Comparison of ENCODE assay signal across 8 cellular contexts in genomic region chr6:30357678-30358339, GRCh38. TPM values are rescaled to one million over a fixed set of nuclear protein-coding genes. Genes with fewer than 3 reads are reported as not detected.
DNase-seq lines count a peak whose midpoint lies in the region; ATAC-seq and TF ChIP-seq lines count a peak whose summit lies in the region.

No MANE protein-coding gene starts in this region.

- peaks cover 6% of the 10 kb centered on the region for H3K4me1 Mint-ChIP-seq in activated CD4-positive, alpha-beta memory T cell treated with anti-CD3 and anti-CD28 coated beads, Interleukin-2, amount 10 ng/mL, durations not matched to agents 7 days and 5 days
- H3K4me1 Mint-ChIP-seq in effector memory CD8-positive, alpha-beta T cell (ENCODE audit: low read depth in 2 of 2) = peaks cover 5 to 7% of the 10 kb centered on the region in 2 donors
- peaks cover 6% of the 10 kb centered on the region for H3K4me1 Mint-ChIP-seq in memory B cell

- H3K27ac Mint-ChIP-seq in activated CD4-positive, alpha-beta memory T cell treated with anti-CD3 and anti-CD28 coated beads, Interleukin-2, amount 10 ng/mL, durations not matched to agents 7 days and 5 days = no peak overlapping the region
- no peak overlapping the region for H3K27ac Mint-ChIP-seq in effector memory CD8-positive, alpha-beta T cell
- H3K27ac Mint-ChIP-seq in memory B cell = no peak overlapping the region

- H3K4me3 ChIP-seq in AG04450 (ENCODE audit: low read depth, low read length) = peak overlapping the region; percentile 58

- H3K27me3 Mint-ChIP-seq in activated CD4-positive, alpha-beta memory T cell treated with anti-CD3 and anti-CD28 coated beads, Interleukin-2, amount 10 ng/mL, durations not matched to agents 7 days and 5 days = peaks cover 79% of the 10 kb centered on the region
- H3K27me3 Mint-ChIP-seq in effector memory CD8-positive, alpha-beta T cell = peaks cover 50 to 68% of the 10 kb centered on the region in 2 donors
- H3K27me3 Mint-ChIP-seq in memory B cell = peaks cover 23% of the 10 kb centered on the region

- no peaks in the 10 kb centered on the region for H3K9me3 Mint-ChIP-seq in activated CD4-positive, alpha-beta memory T cell treated with anti-CD3 and anti-CD28 coated beads, Interleukin-2, amount 10 ng/mL, durations not matched to agents 7 days and 5 days
- H3K9me3 Mint-ChIP-seq in effector memory CD8-positive, alpha-beta T cell = no peaks in the 10 kb centered on the region
- peaks cover 2% of the 10 kb centered on the region for H3K9me3 Mint-ChIP-seq in memory B cell

- no peaks in the 10 kb centered on the region for H3K36me3 Mint-ChIP-seq in activated CD4-positive, alpha-beta memory T cell treated with anti-CD3 and anti-CD28 coated beads, Interleukin-2, amount 10 ng/mL, durations not matched to agents 7 days and 5 days (ENCODE audit: low read depth)
- H3K36me3 Mint-ChIP-seq in effector memory CD8-positive, alpha-beta T cell (ENCODE audit: insufficient read depth) = no peaks in the 10 kb centered on the region
- H3K36me3 Mint-ChIP-seq in memory B cell = no peaks in the 10 kb centered on the region

- CTCF ChIA-PET in AG04450 (lab: Charles Lee) = interaction anchor here (0.6 to 2.9 kb wide), 14 partner anchors 8 to 120 kb away, joined by 3 to 28 read pairs (median 4); partner anchors contain the start of genes RPP21 and TRIM39
- CTCF ChIA-PET in activated CD4-positive, alpha-beta memory T cell treated with anti-CD3 and anti-CD28 coated beads, Interleukin-2, amount 10 ng/mL, durations not matched to agents 7 days and 5 days (lab: Charles Lee) = interaction anchor here (0.6 to 1.9 kb wide), 11 partner anchors 14 to 175 kb away, joined by 3 to 9 read pairs (median 3); no protein-coding TSS in a partner anchor

- H3K27ac ChIP-seq in AG04450 (ENCODE audit: low read depth, low read length) = no peak overlapping the region

- POLR2A ChIA-PET in AG04450 (lab: Yijun Ruan, JAX) = no interaction called here
- POLR2A ChIA-PET in activated CD4-positive, alpha-beta memory T cell treated with anti-CD3 and anti-CD28 coated beads, Interleukin-2, amount 10 ng/mL, durations not matched to agents 7 days and 5 days (lab: Charles Lee) = no interaction called here

- peak; percentile 36 for DNase-seq in AG04450 (ENCODE audit: low read depth, low spot score)
- peak; percentile 63 for DNase-seq in GM20000 (ENCODE audit: low spot score)
- peak; percentile 34 for DNase-seq in NCI-H460 (ENCODE audit: extremely low read depth, low read depth)
- DNase-seq in activated CD4-positive, alpha-beta memory T cell treated with anti-CD3 and anti-CD28 coated beads, Interleukin-2, amount 10 ng/mL, durations not matched to agents 7 days and 5 days = peak; percentile 54
- peak; percentile 41 to 48 (median 44) for DNase-seq in effector memory CD8-positive, alpha-beta T cell
- DNase-seq in memory B cell (ENCODE audit: low spot score in 2 of 2) = peak; percentile 41 to 46
- peak; percentile 14 for DNase-seq in stimulated activated CD8-positive, alpha-beta memory T cell treated with anti-CD3 and anti-CD28 coated beads, Interleukin-12 subunit alpha, Interleukin-12 subunit beta, amount 100 ng/mL, for 4 hours (ENCODE audit: low read depth)
- DNase-seq in omental fat pad (ENCODE audit: low spot score) = no peak

- peak; percentile 92 for ATAC-seq in effector memory CD8-positive, alpha-beta T cell (replicated peaks)
- ATAC-seq in memory B cell (ENCODE audit: low read depth) (peak; percentile 89), omental fat pad (ENCODE audit: low FRiP score) (no peak)

- H3K27me3 ChIP-seq in AG04450 (ENCODE audit: control insufficient read depth, insufficient read depth, low read length) = peaks cover 49% of the 10 kb centered on the region

- peak overlapping the region; percentile 67 for H3K4me3 Mint-ChIP-seq in activated CD4-positive, alpha-beta memory T cell treated with anti-CD3 and anti-CD28 coated beads, Interleukin-2, amount 10 ng/mL, durations not matched to agents 7 days and 5 days
- H3K4me3 Mint-ChIP-seq in effector memory CD8-positive, alpha-beta T cell = peak overlapping the region; percentile 78
- H3K4me3 Mint-ChIP-seq in memory B cell = peak overlapping the region; percentile 88

- H3K9me3 ChIP-seq in AG04450 (ENCODE audit: control insufficient read depth, insufficient read depth, low read length) = no peaks in the 10 kb centered on the region; the same call in 1 of the 2 replicates

- TF ChIP-seq CTCF in AG04450 (IDR thresholded peaks at IDR 0.05; ENCODE audit: low read depth, low read length) (peak; percentile 82), GM20000 (IDR thresholded peaks at IDR 0.05; ENCODE audit: extremely low read depth, missing control alignments) (peak; percentile 39), omental fat pad (IDR thresholded peaks at IDR 0.05) (peak in 1 of 3 donors; percentile 10)

RNA-seq across cellular contexts. Expression of gene RPP21, which starts 12.9 kb away (rescaled TPM):
- polyA plus RNA-seq in AG04450 (2011; rRNA removed) = 18.9 and 19.7 TPM in 2 replicates
- polyA minus RNA-seq in AG04450 (2011; rRNA and poly(A)+ RNA removed) = 5.3 and 9.7 TPM in 2 replicates
- total RNA-seq in NCI-H460 (2014; rRNA removed; shearing (Covaris generic)) = 39.5 and 42.7 TPM in 2 replicates
- 62.0 and 72.8 TPM in 2 replicates for polyA plus RNA-seq in NCI-H460 (2014; cell fraction: nucleus; rRNA removed)
- 10 to 100 TPM; 34.2 to 35.7 TPM for total RNA-seq in activated CD4-positive, alpha-beta memory T cell treated with anti-CD3 and anti-CD28 coated beads, Interleukin-2, amount 10 ng/mL, durations not matched to agents 7 days and 5 days
- total RNA-seq in omental fat pad = 10 to 100 TPM; 36.6 to 53.8 (median 48.1) TPM

RNA-seq across cellular contexts. Expression of gene TRIM39, which starts 31.1 kb away (rescaled TPM):
- polyA plus RNA-seq in AG04450 (2011; rRNA removed) = 6.3 and 6.7 TPM in 2 replicates
- 7.6 and 8.9 TPM in 2 replicates for polyA minus RNA-seq in AG04450 (2011; rRNA and poly(A)+ RNA removed)
- total RNA-seq in NCI-H460 (2014; rRNA removed; shearing (Covaris generic)) = 7.0 and 9.7 TPM in 2 replicates
- 15.6 and 18.6 TPM in 2 replicates for polyA plus RNA-seq in NCI-H460 (2014; cell fraction: nucleus; rRNA removed)
- total RNA-seq in activated CD4-positive, alpha-beta memory T cell treated with anti-CD3 and anti-CD28 coated beads, Interleukin-2, amount 10 ng/mL, durations not matched to agents 7 days and 5 days = 10 to 100 TPM; 15.1 to 15.6 TPM
- 10 to 100 TPM; 10.4 to 17.2 (median 15.2) TPM for total RNA-seq in omental fat pad
